ENCODE assay signal across 1 cellular context in the genomic region with DNA sequence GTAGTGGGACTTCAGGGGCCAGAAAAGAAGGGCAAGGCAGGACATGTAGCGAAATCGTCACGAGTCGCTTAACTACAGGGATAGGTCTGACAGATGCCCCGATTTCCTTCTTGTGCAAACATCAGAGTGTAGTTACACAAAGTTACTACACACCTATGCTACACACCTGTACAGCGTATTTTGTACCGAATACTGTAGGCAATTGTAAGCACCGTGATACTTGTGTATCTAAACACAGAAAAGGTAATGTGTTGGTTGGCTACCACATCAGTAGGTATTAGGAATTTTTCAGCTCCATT.
TF ChIP-seq lines count a peak whose summit lies in the region.

No MANE protein-coding gene starts in this region.

TF ChIP-seq in H1, 55 proteins besides CTCF, POLR2A, EP300 and RAD21:
- no peak for TF ChIP-seq KDM4A (IDR thresholded peaks at IDR 0.05; ENCODE audit: low read depth, low read length, severe bottlenecking)
- no peak for TF ChIP-seq EZH2 (IDR thresholded peaks at IDR 0.05; ENCODE audit: low read depth, low read length, severe bottlenecking)
- TF ChIP-seq ZNF274 (IDR thresholded peaks at IDR 0.05; ENCODE audit: borderline replicate concordance, extremely low read depth, low read length) = no peak
- no peak for TF ChIP-seq CTBP2 (IDR thresholded peaks at IDR 0.05; ENCODE audit: borderline replicate concordance, insufficient read depth, insufficient read length, low read length)
- TF ChIP-seq RXRA (IDR thresholded peaks at IDR 0.05; ENCODE audit: insufficient read depth, low read depth, low read length) = no peak
- no peak for TF ChIP-seq CBX8 (IDR thresholded peaks at IDR 0.05; ENCODE audit: borderline replicate concordance, low read depth, low read length)
- TF ChIP-seq POLR2AphosphoS5 (IDR thresholded peaks at IDR 0.05; ENCODE audit: low read depth, low read length) = no peak
